Comparison of ENCODE assay signal across 3 cellular contexts in genomic region chr7:138867744-138868143, GRCh38.
"Had no signal": no experiment of that assay in that cellular context is flagged by ENCODE, and none has a peak within 500 bp of the region (broad histone marks: within the 10 kb centered on the region; RNA-seq: fewer than 3 reads in every experiment).

No MANE protein-coding gene starts in this region.

- DNase-seq: GDM1, GF-D8 had no signal

- H3K4me3 ChIP-seq: GM12878 had no signal
